In genomic region chr2:98912957-98913915, GRCh38 we compare ENCODE assay signal across 9 cellular contexts. TPM values are rescaled to one million over a fixed set of nuclear protein-coding genes. Genes with fewer than 3 reads are reported as not detected.
DNase-seq lines count a peak whose midpoint lies in the region; ATAC-seq and TF ChIP-seq lines count a peak whose summit lies in the region.
"Had no signal": no experiment of that assay in that cellular context is flagged by ENCODE, and none has a peak within 500 bp of the region (broad histone marks: within the 10 kb centered on the region; RNA-seq: fewer than 3 reads in every experiment).

No MANE protein-coding gene starts in this region.

- H3K36me3 ChIP-seq in Panc1 (ENCODE audit: control insufficient read depth, insufficient read depth, low read length) = no peaks in the 10 kb centered on the region
- no peaks in the 10 kb centered on the region for H3K36me3 ChIP-seq in fibroblast of lung (ENCODE audit: control insufficient read depth, insufficient read depth, low read length)

- no peak overlapping the region for H3K9ac ChIP-seq in fibroblast of lung (ENCODE audit: insufficient read depth, low read length)

- CTCF ChIA-PET in Panc1 (lab: Charles Lee) (no interaction called here), T-cell (lab: Charles Lee) (no interaction called here)
- CTCF ChIA-PET in activated CD4-positive, alpha-beta T cell treated with anti-CD3 and anti-CD28 coated beads for 36 hours (lab: Charles Lee) = no interaction called here

- H3K27me3 ChIP-seq in Panc1 (ENCODE audit: control insufficient read depth, insufficient read depth, low read length) (no peaks in the 10 kb centered on the region), fibroblast of lung (ENCODE audit: control insufficient read depth, insufficient read depth, low read length) (no peaks in the 10 kb centered on the region)

- peak overlapping the region; percentile 53 for H3K27ac Mint-ChIP-seq in stimulated activated effector memory CD8-positive, alpha-beta T cell treated with anti-CD3 and anti-CD28 coated beads, Interleukin-12 subunit alpha, Interleukin-12 subunit beta, amount 100 ng/mL, for 72 hours
- H3K27ac Mint-ChIP-seq in T-cell = no peak overlapping the region
- H3K27ac Mint-ChIP-seq in activated CD4-positive, alpha-beta T cell treated with anti-CD3 and anti-CD28 coated beads for 36 hours = no peak overlapping the region

- H3K9me3 Mint-ChIP-seq in stimulated activated effector memory CD8-positive, alpha-beta T cell treated with anti-CD3 and anti-CD28 coated beads, Interleukin-12 subunit alpha, Interleukin-12 subunit beta, amount 100 ng/mL, for 72 hours = no peaks in the 10 kb centered on the region
- H3K9me3 Mint-ChIP-seq in T-cell = no peaks in the 10 kb centered on the region
- H3K9me3 Mint-ChIP-seq in activated CD4-positive, alpha-beta T cell treated with anti-CD3 and anti-CD28 coated beads for 36 hours (ENCODE audit: low read depth) = no peaks in the 10 kb centered on the region

- BruUV-seq in Panc1 (replicated peaks; lab: Mats Ljungman, UMichigan) = no TSS peak

- H3K4me2 ChIP-seq in fibroblast of lung (ENCODE audit: extremely low read depth, insufficient read depth, low read length) = no peak overlapping the region

- intact Hi-C loops in Panc1 (cut with micrococcal nuclease; ENCODE audit: unreplicated experiment) = no loop called here
- intact Hi-C loops in activated CD4-positive, alpha-beta T cell treated with anti-CD3 and anti-CD28 coated beads for 36 hours (cut with DNase I, micrococcal nuclease) = no loop called here

- POLR2A ChIA-PET in Panc1 (lab: Charles Lee) (no interaction called here), T-cell (lab: Charles Lee) (no interaction called here)
- POLR2A ChIA-PET in activated CD4-positive, alpha-beta T cell treated with anti-CD3 and anti-CD28 coated beads for 36 hours (lab: Charles Lee) = no interaction called here

- H3K4me3 ChIP-seq in Panc1 (ENCODE audit: low read depth in 2 of 2, low read length in 2 of 2) = no peak overlapping the region
- no peak overlapping the region for H3K4me3 ChIP-seq in fibroblast of lung (replicated peaks in 1 of 4; ENCODE audit: control extremely low read depth in 1 of 4, insufficient read depth in 1 of 4, low read depth in 3 of 4, low read length in 4 of 4)

- ATAC-seq in Panc1 (no peak), T-cell (replicated peaks in 1 of 4) (no peak), GM18517 (IDR thresholded peaks at IDR 0.05; ENCODE audit: unreplicated experiment) (no peak)
- ATAC-seq in stimulated activated effector memory CD8-positive, alpha-beta T cell treated with anti-CD3 and anti-CD28 coated beads, Interleukin-12 subunit alpha, Interleukin-12 subunit beta, amount 100 ng/mL, for 72 hours = no peak
- ATAC-seq in activated CD4-positive, alpha-beta T cell treated with anti-CD3 and anti-CD28 coated beads for 36 hours = no peak

- H4K20me1 ChIP-seq in fibroblast of lung (ENCODE audit: control insufficient read depth, extremely low read depth, insufficient read depth, low read length) = no peaks in the 10 kb centered on the region

- in situ Hi-C loops in Panc1 (cut with HindIII; ENCODE audit: low pct_unique_long_range_greater_than_20kb, low sequenced_read_pairs) = no loop called here

- no peaks in the 10 kb centered on the region for H3K36me3 Mint-ChIP-seq in stimulated activated effector memory CD8-positive, alpha-beta T cell treated with anti-CD3 and anti-CD28 coated beads, Interleukin-12 subunit alpha, Interleukin-12 subunit beta, amount 100 ng/mL, for 72 hours
- no peaks in the 10 kb centered on the region for H3K36me3 Mint-ChIP-seq in T-cell
- H3K36me3 Mint-ChIP-seq in activated CD4-positive, alpha-beta T cell treated with anti-CD3 and anti-CD28 coated beads for 36 hours (ENCODE audit: low read depth) = no peaks in the 10 kb centered on the region

- H2AFZ ChIP-seq in fibroblast of lung (ENCODE audit: low read length) = no peak overlapping the region

- H3K4me3 Mint-ChIP-seq in stimulated activated effector memory CD8-positive, alpha-beta T cell treated with anti-CD3 and anti-CD28 coated beads, Interleukin-12 subunit alpha, Interleukin-12 subunit beta, amount 100 ng/mL, for 72 hours = no peak overlapping the region
- H3K4me3 Mint-ChIP-seq in T-cell = no peak overlapping the region
- H3K4me3 Mint-ChIP-seq in activated CD4-positive, alpha-beta T cell treated with anti-CD3 and anti-CD28 coated beads for 36 hours = no peak overlapping the region

- TF ChIP-seq CTCF in Panc1 (IDR thresholded peaks at IDR 0.05) (no peak), fibroblast of lung (conservative IDR thresholded peaks at IDR 0.05 in 1 of 2, IDR thresholded peaks at IDR 0.05 in 1 of 2; ENCODE audit: low read depth in 1 of 2, low read length in 2 of 2) (no peak)

- H3K4me1 ChIP-seq in Panc1 (ENCODE audit: control insufficient read depth, insufficient read depth, low read length) (peaks cover 31% of the 10 kb centered on the region), fibroblast of lung (ENCODE audit: control insufficient read depth, extremely low read depth, insufficient read depth, low read length) (peaks cover 8% of the 10 kb centered on the region)

- H3K9me3 ChIP-seq in Panc1 (ENCODE audit: control insufficient read depth, insufficient read depth, low read depth, low read length) (no peaks in the 10 kb centered on the region), fibroblast of lung (ENCODE audit: control insufficient read depth, insufficient read depth, low read depth, low read length) (no peaks in the 10 kb centered on the region)

- peak overlapping the region; percentile 26; the same call in 1 of the 2 replicates for H3K27ac ChIP-seq in Panc1 (ENCODE audit: low read length)
- H3K27ac ChIP-seq in fibroblast of lung (ENCODE audit: insufficient read depth, low read length) = no peak overlapping the region

- no peaks in the 10 kb centered on the region for H3K79me2 ChIP-seq in fibroblast of lung (ENCODE audit: control insufficient read depth, insufficient read depth, low read length)

- peaks cover 18 to 35% of the 10 kb centered on the region in 2 donors for H3K27me3 Mint-ChIP-seq in T-cell
- H3K27me3 Mint-ChIP-seq in activated CD4-positive, alpha-beta T cell treated with anti-CD3 and anti-CD28 coated beads for 36 hours = peaks cover 8% of the 10 kb centered on the region

- DNase-seq in NCI-H2107 treated with DMSO at 0.1 percent for 48 hours (lab: John Stamatoyannopoulos, UW; ENCODE audit: unreplicated experiment) (peak; percentile 87), NCI-H2107 (lab: John Stamatoyannopoulos, UW) (no peak), Panc1 (ENCODE audit: low read depth, low spot score) (no peak), fibroblast of lung (ENCODE audit: low read depth in 2 of 2) (peak; percentile 24 to 83), T-cell (no peak)
- DNase-seq in stimulated activated effector memory CD8-positive, alpha-beta T cell treated with anti-CD3 and anti-CD28 coated beads, Interleukin-12 subunit alpha, Interleukin-12 subunit beta, amount 100 ng/mL, for 72 hours (ENCODE audit: low spot score in 2 of 2) = no peak
- no peak for DNase-seq in activated CD4-positive, alpha-beta T cell treated with anti-CD3 and anti-CD28 coated beads for 36 hours
- DNase-seq: T-helper 1 cell had no signal

- peaks cover 58% of the 10 kb centered on the region for H3K4me1 Mint-ChIP-seq in stimulated activated effector memory CD8-positive, alpha-beta T cell treated with anti-CD3 and anti-CD28 coated beads, Interleukin-12 subunit alpha, Interleukin-12 subunit beta, amount 100 ng/mL, for 72 hours
- H3K4me1 Mint-ChIP-seq in T-cell = peaks cover 23 to 40% (median 29%) of the 10 kb centered on the region in 3 donors
- H3K4me1 Mint-ChIP-seq in activated CD4-positive, alpha-beta T cell treated with anti-CD3 and anti-CD28 coated beads for 36 hours = peaks cover 15% of the 10 kb centered on the region

RNA-seq across cellular contexts. Expression of gene CRACDL, which starts 22.8 kb away (rescaled TPM):
- total RNA-seq in Panc1 (2021; ENCODE audit: unreplicated experiment) = 2.4 TPM
- 1.1 TPM for polyA plus RNA-seq in Panc1 (2012; ENCODE audit: insufficient read length)
- under 0.01 TPM in 1 of 2 replicates, not detected in the other for total RNA-seq in fibroblast of lung
- not detected in 2 replicates for polyA plus RNA-seq in fibroblast of lung
- not detected in 2 replicates for polyA plus RNA-seq in fibroblast of lung (2012)
- polyA minus RNA-seq in fibroblast of lung (ENCODE audit: low replicate concordance) = not detected in 2 replicates
- 1 to 10 TPM in 3 of 5 donors, under 1 TPM in 2; 0.23 to 2.0 (median 1.7) TPM for total RNA-seq in T-cell
- total RNA-seq in activated CD4-positive, alpha-beta T cell treated with anti-CD3 and anti-CD28 coated beads for 36 hours = under 1 TPM in 1 of 2 experiments, not detected in 1; 0.59 TPM

Comparison
In these comparisons a context has a peak if more than half of its experiments do, and no peak if none do; other contexts are left out.
1. DNase-seq: peak in NCI-H2107 treated with DMSO at 0.1 percent for 48 hours (single experiment) and fibroblast of lung (2 of 2); none in NCI-H2107 (single experiment), Panc1 (single experiment), stimulated activated effector memory CD8-positive, alpha-beta T cell treated with anti-CD3 and anti-CD28 coated beads, Interleukin-12 subunit alpha, Interleukin-12 subunit beta, amount 100 ng/mL, for 72 hours (0 of 2), T-cell (0 of 34) and activated CD4-positive, alpha-beta T cell treated with anti-CD3 and anti-CD28 coated beads for 36 hours (single experiment).